Comparison of ENCODE assay signal across 34 cellular contexts in the genomic region with DNA sequence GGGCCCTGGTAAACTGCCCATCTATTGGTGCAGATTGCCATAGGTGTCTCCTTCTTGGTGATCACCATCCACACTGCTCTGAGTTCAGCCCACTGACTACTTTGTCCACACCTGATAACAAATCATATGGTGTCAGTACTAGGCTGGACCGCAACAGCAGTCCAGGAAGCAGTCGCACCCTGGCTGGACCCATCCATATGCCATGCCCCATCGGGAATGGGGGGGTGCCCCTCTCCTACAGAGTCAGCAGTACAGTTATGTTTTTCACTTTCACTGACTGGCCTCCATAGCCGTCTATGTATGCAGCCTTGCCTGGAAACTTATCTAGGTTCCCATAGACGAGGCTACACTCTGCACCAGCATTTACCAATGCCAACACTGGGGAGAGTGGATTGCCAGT.
"Had no signal": no experiment of that assay in that cellular context is flagged by ENCODE, and none has a peak within 500 bp of the region (broad histone marks: within the 10 kb centered on the region; RNA-seq: fewer than 3 reads in every experiment).

No MANE protein-coding gene starts in this region.

- H3K27ac ChIP-seq: adrenal gland, body of pancreas, brain microvascular endothelial cell, breast epithelium, WERI-Rb-1 had no signal

- H3K4me1 Mint-ChIP-seq: activated CD4-positive, alpha-beta memory T cell treated with anti-CD3 and anti-CD28 coated beads, Interleukin-2, amount 10 ng/mL, durations not matched to agents 7 days and 5 days; activated CD4-positive, alpha-beta T cell treated with anti-CD3 and anti-CD28 coated beads for 36 hours; activated CD4-positive, alpha-beta T cell treated with anti-CD3 and anti-CD28 coated beads, Interleukin-2, amount 10 ng/mL, durations not matched to agents 7 days and 5 days; activated CD8-positive, alpha-beta memory T cell treated with anti-CD3 and anti-CD28 coated beads, Interleukin-2, amount 10 ng/mL, durations not matched to agents 7 days and 5 days; activated naive CD8-positive, alpha-beta T cell treated with anti-CD3 and anti-CD28 coated beads for 36 hours; WTC11 had no signal

- H3K9me3 Mint-ChIP-seq: activated CD4-positive, alpha-beta T cell treated with anti-CD3 and anti-CD28 coated beads, Interleukin-2, amount 10 ng/mL, durations not matched to agents 7 days and 5 days had no signal

- H3K4me3 Mint-ChIP-seq: activated CD4-positive, alpha-beta memory T cell treated with anti-CD3 and anti-CD28 coated beads, Interleukin-2, amount 10 ng/mL, durations not matched to agents 7 days and 5 days; activated CD4-positive, alpha-beta T cell treated with anti-CD3 and anti-CD28 coated beads for 36 hours; activated CD4-positive, alpha-beta T cell treated with anti-CD3 and anti-CD28 coated beads, Interleukin-2, amount 10 ng/mL, durations not matched to agents 7 days and 5 days; activated CD8-positive, alpha-beta memory T cell treated with anti-CD3 and anti-CD28 coated beads, Interleukin-2, amount 10 ng/mL, durations not matched to agents 7 days and 5 days; activated CD8-positive, alpha-beta T cell treated with anti-CD3 and anti-CD28 coated beads, Interleukin-2, amount 10 ng/mL, durations not matched to agents 7 days and 5 days; activated naive CD4-positive, alpha-beta T cell treated with anti-CD3 and anti-CD28 coated beads for 36 hours; activated naive CD8-positive, alpha-beta T cell treated with anti-CD3 and anti-CD28 coated beads for 36 hours; activated T-cell treated with anti-CD3 and anti-CD28 coated beads, Interleukin-2, amount 50 U/mL, for 24 hours; T-helper 1 cell treated with Interleukin-12 subunit alpha and Interleukin-12 subunit beta and Interleukin-4 antibody, amounts not matched to agents 30 μg/mL and 1 μg/mL, for 36 hours; T-helper 2 cell treated with Interferon-gamma antibody and Interleukin-4, amounts not matched to agents 5 μg/mL and 100 μg/mL, for 36 hours; WTC11 had no signal

- H3K4me1 ChIP-seq: adrenal gland, body of pancreas, breast epithelium had no signal

- H3K27me3 Mint-ChIP-seq: activated CD4-positive, alpha-beta memory T cell treated with anti-CD3 and anti-CD28 coated beads, Interleukin-2, amount 10 ng/mL, durations not matched to agents 7 days and 5 days; activated CD4-positive, alpha-beta T cell treated with anti-CD3 and anti-CD28 coated beads for 36 hours; activated CD4-positive, alpha-beta T cell treated with anti-CD3 and anti-CD28 coated beads, Interleukin-2, amount 10 ng/mL, durations not matched to agents 7 days and 5 days; activated CD8-positive, alpha-beta memory T cell treated with anti-CD3 and anti-CD28 coated beads, Interleukin-2, amount 10 ng/mL, durations not matched to agents 7 days and 5 days; activated naive CD8-positive, alpha-beta T cell treated with anti-CD3 and anti-CD28 coated beads for 36 hours; activated T-cell treated with anti-CD3 and anti-CD28 coated beads, Interleukin-2, amount 50 U/mL, for 24 hours had no signal

- H3K27ac Mint-ChIP-seq: activated CD4-positive, alpha-beta memory T cell treated with anti-CD3 and anti-CD28 coated beads, Interleukin-2, amount 10 ng/mL, durations not matched to agents 7 days and 5 days; activated CD4-positive, alpha-beta T cell treated with anti-CD3 and anti-CD28 coated beads for 36 hours; activated CD4-positive, alpha-beta T cell treated with anti-CD3 and anti-CD28 coated beads, Interleukin-2, amount 10 ng/mL, durations not matched to agents 7 days and 5 days; activated CD8-positive, alpha-beta memory T cell treated with anti-CD3 and anti-CD28 coated beads, Interleukin-2, amount 10 ng/mL, durations not matched to agents 7 days and 5 days; activated CD8-positive, alpha-beta T cell treated with anti-CD3 and anti-CD28 coated beads, Interleukin-2, amount 10 ng/mL, durations not matched to agents 7 days and 5 days; activated naive CD4-positive, alpha-beta T cell treated with anti-CD3 and anti-CD28 coated beads for 36 hours; activated naive CD4-positive, alpha-beta T cell treated with anti-CD3 and anti-CD28 coated beads, Interleukin-2, amount 50 U/mL, for 72 hours; activated naive CD8-positive, alpha-beta T cell treated with anti-CD3 and anti-CD28 coated beads for 36 hours; activated T-cell treated with anti-CD3 and anti-CD28 coated beads, Interleukin-2, amount 50 U/mL, for 24 hours; T-helper 1 cell treated with Interleukin-12 subunit alpha and Interleukin-12 subunit beta and Interleukin-4 antibody, amounts not matched to agents 30 μg/mL and 1 μg/mL, for 36 hours; T-helper 2 cell treated with Interferon-gamma antibody and Interleukin-4, amounts not matched to agents 5 μg/mL and 100 μg/mL, for 36 hours; WTC11 had no signal

- H3K9me3 ChIP-seq: adrenal gland, body of pancreas had no signal

- H3K27me3 ChIP-seq: adrenal gland, body of pancreas, brain microvascular endothelial cell, breast epithelium had no signal

- ATAC-seq: activated CD4-positive, alpha-beta T cell treated with anti-CD3 and anti-CD28 coated beads for 36 hours; activated CD4-positive, CD25-positive, alpha-beta regulatory T cell treated with anti-CD3 and anti-CD28 coated beads, Interleukin-2, amount 50 U/mL, for 24 hours; activated CD8-positive, alpha-beta memory T cell treated with anti-CD3 and anti-CD28 coated beads, Interleukin-2, amount 10 ng/mL, durations not matched to agents 7 days and 5 days; activated CD8-positive, alpha-beta T cell treated with anti-CD3 and anti-CD28 coated beads, Interleukin-2, amount 10 ng/mL, durations not matched to agents 7 days and 5 days; activated naive CD4-positive, alpha-beta T cell treated with anti-CD3 and anti-CD28 coated beads, Interleukin-2, amount 50 U/mL, for 72 hours; body of pancreas; WTC11 had no signal

- H3K4me3 ChIP-seq: adrenal gland, body of pancreas, breast epithelium had no signal

- H3K36me3 ChIP-seq: adrenal gland, brain microvascular endothelial cell, breast epithelium, WERI-Rb-1 had no signal

- DNase-seq: activated CD4-positive, alpha-beta memory T cell treated with anti-CD3 and anti-CD28 coated beads, Interleukin-2, amount 10 ng/mL, durations not matched to agents 7 days and 5 days; activated CD4-positive, alpha-beta T cell treated with anti-CD3 and anti-CD28 coated beads for 1 hour; activated CD4-positive, alpha-beta T cell treated with anti-CD3 and anti-CD28 coated beads for 36 hours; activated CD4-positive, alpha-beta T cell treated with anti-CD3 and anti-CD28 coated beads for 48 hours; activated CD4-positive, alpha-beta T cell treated with anti-CD3 and anti-CD28 coated beads, Interleukin-2, amount 10 ng/mL, durations not matched to agents 7 days and 5 days; activated CD4-positive, alpha-beta T cell treated with anti-CD3 and anti-CD28 coated beads, Interleukin-2, amount 50 U/mL, for 48 hours; activated CD4-positive, CD25-positive, alpha-beta regulatory T cell; activated CD8-positive, alpha-beta memory T cell treated with anti-CD3 and anti-CD28 coated beads for 24 hours; activated CD8-positive, alpha-beta memory T cell treated with anti-CD3 and anti-CD28 coated beads, Interleukin-2, amount 10 ng/mL, durations not matched to agents 7 days and 5 days; activated CD8-positive, alpha-beta memory T cell treated with anti-CD3 and anti-CD28 coated beads, Interleukin-2, amount 50 U/mL, for 48 hours; activated CD8-positive, alpha-beta T cell treated with anti-CD3 and anti-CD28 coated beads, Interleukin-2, amount 10 ng/mL, durations not matched to agents 7 days and 5 days; activated effector memory CD4-positive, alpha-beta T cell treated with anti-CD3 and anti-CD28 coated beads, Interleukin-2, amount 50 U/mL, for 16 hours; activated gamma-delta T cell treated with Interleukin-2 at 50 U/mL for 16 hours; activated naive CD4-positive, alpha-beta T cell; activated naive CD4-positive, alpha-beta T cell treated with anti-CD3 and anti-CD28 coated beads for 36 hours; activated naive CD4-positive, alpha-beta T cell treated with anti-CD3 and anti-CD28 coated beads, Interleukin-2, amount 50 U/mL, for 16 hours; activated naive CD8-positive, alpha-beta T cell treated with anti-CD3 and anti-CD28 coated beads for 36 hours; activated T-cell treated with anti-CD3 and anti-CD28 coated beads, Interleukin-2, amount 50 U/mL, for 24 hours; activated T-cell treated with anti-CD3 and anti-CD28 coated beads, Interleukin-2, amount 50 U/mL, for 48 hours; adrenal gland; amniotic stem cell; body of pancreas; brain microvascular endothelial cell; central memory CD4-positive, alpha-beta T cell; T-helper 1 cell; T-helper 2 cell; T-helper 9 cell; WERI-Rb-1 had no signal

- H3K36me3 Mint-ChIP-seq: activated CD8-positive, alpha-beta memory T cell treated with anti-CD3 and anti-CD28 coated beads, Interleukin-2, amount 10 ng/mL, durations not matched to agents 7 days and 5 days; activated naive CD8-positive, alpha-beta T cell treated with anti-CD3 and anti-CD28 coated beads for 36 hours had no signal
